Comparison of ENCODE assay signal across 15 cellular contexts in genomic region chr9:96984887-96985286, GRCh38. TPM values are rescaled to one million over a fixed set of nuclear protein-coding genes. Genes with fewer than 3 reads are reported as not detected.
A peak's percentile ranks its signal among the peaks of the same experiment; 100 is the strongest.
DNase-seq lines count a peak whose midpoint lies in the region; ATAC-seq, FAIRE-seq and TF ChIP-seq lines count a peak whose summit lies in the region.
"Not testable (repeated sequence)": the region's sequence is repeated elsewhere in the genome, so short reads cannot be mapped to it uniquely, and the experiment has no call there.
"Had no signal": no experiment of that assay in that cellular context is flagged by ENCODE, and none has a peak within 500 bp of the region (broad histone marks: within the 10 kb centered on the region; RNA-seq: fewer than 3 reads in every experiment).

No MANE protein-coding gene starts in this region.

- H3K9me3 Mint-ChIP-seq in astrocyte (ENCODE audit: unreplicated experiment); mesothelial cell of epicardium: not testable (repeated sequence)

- not testable (repeated sequence) for H3K27ac Mint-ChIP-seq in astrocyte (ENCODE audit: unreplicated experiment)
- H3K27ac Mint-ChIP-seq in mesothelial cell of epicardium = peak overlapping the region; percentile 6

- intact Hi-C loops in left ventricle myocardium inferior (cut with micrococcal nuclease) = not testable (repeated sequence)

- not testable (repeated sequence) for H3K4me1 ChIP-seq in astrocyte (ENCODE audit: insufficient read depth, low read length); liver (ENCODE audit: control insufficient read depth in 4 of 4, insufficient read depth in 4 of 4, low read length in 3 of 4); skeletal muscle tissue (ENCODE audit: control insufficient read depth in 3 of 3, insufficient read depth in 3 of 3, low read length in 3 of 3)
- H3K4me1 ChIP-seq in left ventricle myocardium inferior = peaks cover 23% of the 10 kb centered on the region

- DNase-seq in astrocyte (ENCODE audit: low read depth); frontal cortex (ENCODE audit: low spot score in 2 of 2); left ventricle myocardium inferior; left lobe of liver (ENCODE audit: low spot score); mesothelial cell of epicardium (ENCODE audit: low spot score in 2 of 2, unreplicated experiment in 2 of 2): not testable (repeated sequence)

- not testable (repeated sequence) for H3K4me3 Mint-ChIP-seq in astrocyte (ENCODE audit: unreplicated experiment); mesothelial cell of epicardium

- not testable (repeated sequence) for H3K36me3 Mint-ChIP-seq in astrocyte (ENCODE audit: low read depth, unreplicated experiment); mesothelial cell of epicardium

- not testable (repeated sequence) for H3K27ac ChIP-seq in astrocyte (ENCODE audit: low read depth, low read length); liver (ENCODE audit: low read depth in 1 of 2, low read length in 2 of 2)
- peak overlapping the region; percentile 75 for H3K27ac ChIP-seq in left ventricle myocardium inferior (replicated peaks)
- H3K27ac ChIP-seq in skeletal muscle tissue (ENCODE audit: low read depth, low read length) = peak overlapping the region; percentile 68

- not testable (repeated sequence) for TF ChIP-seq RAD21 in liver (IDR thresholded peaks at IDR 0.05)

- H2AFZ ChIP-seq in astrocyte (ENCODE audit: low read depth, low read length) = not testable (repeated sequence)

- H3K27me3 ChIP-seq in astrocyte (ENCODE audit: insufficient read depth, low read length); left ventricle myocardium inferior (ENCODE audit: low read depth); liver (ENCODE audit: control insufficient read depth in 4 of 4, insufficient read depth in 4 of 4, low read length in 3 of 4); skeletal muscle tissue (ENCODE audit: control insufficient read depth in 3 of 3, insufficient read depth in 3 of 3, low read length in 3 of 3): not testable (repeated sequence)

- H3K36me3 ChIP-seq in astrocyte (ENCODE audit: insufficient read depth, low read length); left ventricle myocardium inferior; liver (ENCODE audit: control insufficient read depth in 4 of 4, insufficient read depth in 3 of 4, low read depth in 1 of 4, low read length in 3 of 4); skeletal muscle tissue (ENCODE audit: control insufficient read depth in 3 of 3, insufficient read depth in 3 of 3, low read length in 3 of 3): not testable (repeated sequence)

- 99% methylated on average over 2 of the region's 2 CpGs for WGBS in liver

- H3K9me3 ChIP-seq in astrocyte (ENCODE audit: insufficient read depth, low read depth, low read length); liver (ENCODE audit: control insufficient read depth in 4 of 4, low read length in 3 of 4); skeletal muscle tissue (ENCODE audit: control insufficient read depth in 3 of 3, low read length in 3 of 3): not testable (repeated sequence)
- peaks cover 10% of the 10 kb centered on the region for H3K9me3 ChIP-seq in left ventricle myocardium inferior (replicated peaks)

- FAIRE-seq in astrocyte (lab: Jason Lieb, UNC) = peak; percentile 23
- peak; percentile 24 for FAIRE-seq in frontal cortex (lab: Jason Lieb, UNC)

- H3K4me2 ChIP-seq in astrocyte (ENCODE audit: low read length) = not testable (repeated sequence)

- not testable (repeated sequence) for H3K4me3 ChIP-seq in astrocyte (ENCODE audit: insufficient read depth, low read depth, low read length); left ventricle myocardium inferior; liver (ENCODE audit: low read depth in 1 of 3, low read length in 3 of 3); skeletal muscle tissue (ENCODE audit: low read length in 3 of 3)

- not testable (repeated sequence) for H3K27me3 Mint-ChIP-seq in astrocyte (ENCODE audit: low read depth, unreplicated experiment); mesothelial cell of epicardium (ENCODE audit: low read depth)

- not testable (repeated sequence) for H3K9ac ChIP-seq in astrocyte (ENCODE audit: low read length); liver (ENCODE audit: low read depth in 1 of 2, low read length in 2 of 2); skeletal muscle tissue (ENCODE audit: low read depth in 1 of 3, low read length in 3 of 3)

- H4K20me1 ChIP-seq in astrocyte (ENCODE audit: insufficient read depth, low read length) = not testable (repeated sequence)

- not testable (repeated sequence) for TF ChIP-seq CTCF in astrocyte (IDR thresholded peaks at IDR 0.05; ENCODE audit: insufficient read depth, low read depth, low read length); left ventricle myocardium inferior (IDR thresholded peaks at IDR 0.05; ENCODE audit: borderline replicate concordance); liver (IDR thresholded peaks at IDR 0.05; ENCODE audit: low read depth, low read length, missing input control); mesothelial cell of epicardium (IDR thresholded peaks at IDR 0.05; ENCODE audit: unreplicated experiment)

- H3K4me1 Mint-ChIP-seq in astrocyte (ENCODE audit: low read depth, unreplicated experiment) = not testable (repeated sequence)
- H3K4me1 Mint-ChIP-seq in mesothelial cell of epicardium = peaks cover 11% of the 10 kb centered on the region

- peak; percentile 81 for ATAC-seq in left lobe of liver

- peaks cover 40% of the 10 kb centered on the region for H3K79me2 ChIP-seq in astrocyte (ENCODE audit: insufficient read depth, low read length)

TF ChIP-seq in liver, 16 proteins besides CTCF, POLR2A, EP300 and RAD21:
- TF ChIP-seq RXRA (IDR thresholded peaks at IDR 0.05) (peak in 1 of 2 donors; percentile 30), HNF4A (conservative IDR thresholded peaks at IDR 0.05) (peak; percentile 22 to 31)

RNA-seq across cellular contexts. Expression of gene CTSV, which starts 54.1 kb away (rescaled TPM):
- 9.7 and 36.3 TPM in 2 replicates for total RNA-seq in astrocyte
- 0.41 TPM for total RNA-seq in frontal cortex
- 0.14 TPM for total RNA-seq in left ventricle myocardium inferior
- total RNA-seq in left lobe of liver = 0.15 TPM
- total RNA-seq in liver = under 1 TPM; 0.17 to 0.42 TPM
- polyA plus RNA-seq in liver = under 1 TPM; 0.17 to 0.65 TPM
- 8.3 to 8.9 TPM (median 8.6 TPM) in 3 replicates for total RNA-seq in mesothelial cell of epicardium
- 1.6 TPM for total RNA-seq in skeletal muscle tissue
- total RNA-seq: CD4-positive, alpha-beta memory T cell had no signal
- polyA plus RNA-seq: CD14-positive monocyte; CD4-positive, alpha-beta memory T cell; CD8-positive, alpha-beta memory T cell had no signal

RNA-seq across cellular contexts. Expression of gene NUTM2G, which starts 56.2 kb away (rescaled TPM):
- total RNA-seq in astrocyte = not detected in 2 replicates
- not detected for total RNA-seq in frontal cortex
- total RNA-seq in left ventricle myocardium inferior = not detected
- not detected for total RNA-seq in left lobe of liver
- not detected for total RNA-seq in liver
- polyA plus RNA-seq in liver = under 1 TPM in 1 of 2 donors, not detected in 1; 0.07 TPM
- 0.16 to 0.20 TPM in 2 of 3 replicates, not detected in the other for total RNA-seq in mesothelial cell of epicardium
- not detected for total RNA-seq in skeletal muscle tissue
- total RNA-seq: A673; CD4-positive, alpha-beta memory T cell; CD4-positive, CD25-positive, alpha-beta regulatory T cell; CD8-positive, alpha-beta memory T cell; G401; GM12878 had no signal
- polyA plus RNA-seq: AG04450, CD14-positive monocyte had no signal
